In the genomic region with DNA sequence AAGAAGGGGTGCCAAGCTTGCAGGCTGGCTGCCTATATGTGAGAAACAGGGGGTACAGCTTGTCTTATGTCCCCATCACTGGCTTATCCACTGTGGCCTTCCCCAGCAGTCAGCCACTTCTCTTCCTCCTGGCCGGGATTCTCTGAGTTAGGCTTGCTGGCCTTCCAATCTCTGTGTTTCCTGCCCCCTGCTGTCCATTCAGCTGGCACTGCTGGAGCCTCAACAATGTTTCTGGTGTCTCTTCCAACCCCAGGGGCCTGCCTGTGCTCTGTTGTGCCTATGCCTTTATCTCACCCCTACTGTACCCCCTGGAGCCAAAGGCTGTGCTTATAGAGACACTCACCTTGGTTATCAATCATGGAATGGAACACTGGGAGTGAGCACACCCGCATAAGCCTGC, we compare ENCODE assay signal across 9 cellular contexts. TPM values are rescaled to one million over a fixed set of nuclear protein-coding genes. Genes with fewer than 3 reads are reported as not detected.
A peak's percentile ranks its signal among the peaks of the same experiment; 100 is the strongest.
DNase-seq lines count a peak whose midpoint lies in the region; ATAC-seq and TF ChIP-seq lines count a peak whose summit lies in the region.
"Had no signal": no experiment of that assay in that cellular context is flagged by ENCODE, and none has a peak within 500 bp of the region (broad histone marks: within the 10 kb centered on the region; RNA-seq: fewer than 3 reads in every experiment).

No MANE protein-coding gene starts in this region.

- no peaks in the 10 kb centered on the region for H3K9me3 ChIP-seq in HEK293 (ENCODE audit: control insufficient read depth, insufficient read depth, low read depth, low read length)
- no peaks in the 10 kb centered on the region for H3K9me3 ChIP-seq in uterus

- H3K27me3 ChIP-seq in uterus = no peaks in the 10 kb centered on the region

- no peak for ATAC-seq in stimulated activated memory B cell treated with anti-CD40 and anti-IgM and Interleukin-4, amounts not matched to agents 10 μg/mL and 1 μg/mL and 100 μg/mL, for 72 hours

- CTCF ChIA-PET in HEK293 (lab: Yijun Ruan, JAX) = interaction anchor here (0.6 to 3.2 kb wide), 3 partner anchors 11 to 141 kb away, joined by 3 to 16 read pairs (median 3); no protein-coding TSS in a partner anchor

- H3K27ac Mint-ChIP-seq in activated T-helper 2 cell treated with anti-CD3 and anti-CD28 coated beads, Interferon-gamma antibody, Interleukin-2, Interleukin-4, amounts not matched to agents 10 μg/mL and 5 μg/mL and 100 μg/mL, durations not matched to agents 14 hours and 24 hours and 36 hours = no peak overlapping the region
- no peak overlapping the region for H3K27ac Mint-ChIP-seq in stimulated activated memory B cell treated with anti-CD40 and anti-IgM and Interleukin-4, amounts not matched to agents 10 μg/mL and 1 μg/mL and 100 μg/mL, for 72 hours
- H3K27ac Mint-ChIP-seq: stimulated activated naive CD8-positive, alpha-beta T cell treated with anti-CD3 and anti-CD28 coated beads, Interleukin-15, Interleukin-2, amounts not matched to agents 100 ng/mL and 50 ng/mL, for 24 hours had no signal

- no peaks in the 10 kb centered on the region for H3K4me1 Mint-ChIP-seq in activated T-helper 2 cell treated with anti-CD3 and anti-CD28 coated beads, Interferon-gamma antibody, Interleukin-2, Interleukin-4, amounts not matched to agents 10 μg/mL and 5 μg/mL and 100 μg/mL, durations not matched to agents 14 hours and 24 hours and 36 hours (ENCODE audit: low read depth)
- H3K4me1 Mint-ChIP-seq in stimulated activated memory B cell treated with anti-CD40 and anti-IgM and Interleukin-4, amounts not matched to agents 10 μg/mL and 1 μg/mL and 100 μg/mL, for 72 hours = no peaks in the 10 kb centered on the region

- POLR2A ChIA-PET in HEK293 (lab: Yijun Ruan, JAX) = no interaction called here

- peaks cover 17% of the 10 kb centered on the region for H3K27me3 Mint-ChIP-seq in activated T-helper 2 cell treated with anti-CD3 and anti-CD28 coated beads, Interferon-gamma antibody, Interleukin-2, Interleukin-4, amounts not matched to agents 10 μg/mL and 5 μg/mL and 100 μg/mL, durations not matched to agents 14 hours and 24 hours and 36 hours (ENCODE audit: low read depth)
- peaks cover 39% of the 10 kb centered on the region for H3K27me3 Mint-ChIP-seq in stimulated activated memory B cell treated with anti-CD40 and anti-IgM and Interleukin-4, amounts not matched to agents 10 μg/mL and 1 μg/mL and 100 μg/mL, for 72 hours

- H3K9me3 Mint-ChIP-seq in activated T-helper 2 cell treated with anti-CD3 and anti-CD28 coated beads, Interferon-gamma antibody, Interleukin-2, Interleukin-4, amounts not matched to agents 10 μg/mL and 5 μg/mL and 100 μg/mL, durations not matched to agents 14 hours and 24 hours and 36 hours = peaks cover 11% of the 10 kb centered on the region
- peaks cover 15% of the 10 kb centered on the region for H3K9me3 Mint-ChIP-seq in stimulated activated memory B cell treated with anti-CD40 and anti-IgM and Interleukin-4, amounts not matched to agents 10 μg/mL and 1 μg/mL and 100 μg/mL, for 72 hours

- no peak for TF ChIP-seq CTCF in HEK293 (tag by site-specific recombination; IDR thresholded peaks at IDR 0.05)
- TF ChIP-seq CTCF in uterus (IDR thresholded peaks at IDR 0.05) = peak in 3 of 4 experiments; percentile 26 to 41 (median 33)
- TF ChIP-seq CTCF in GM20000 (IDR thresholded peaks at IDR 0.05; ENCODE audit: extremely low read depth, missing control alignments) = no peak

- H3K4me3 ChIP-seq in HEK293 (ENCODE audit: low read depth, low read length) = no peak overlapping the region
- H3K4me3 ChIP-seq in uterus = no peak overlapping the region

- H3K27ac ChIP-seq in HEK293 (ENCODE audit: extremely low read depth, low read depth, low read length) (no peak overlapping the region), uterus (no peak overlapping the region)

- no peak for TF ChIP-seq POLR2A in uterus (IDR thresholded peaks at IDR 0.05)

- H3K4me1 ChIP-seq in HEK293 (ENCODE audit: control insufficient read depth, insufficient read depth, low read length) (no peaks in the 10 kb centered on the region), uterus (no peaks in the 10 kb centered on the region)

- intact Hi-C loops in uterus (cut with DNase I; ENCODE audit: low total_unique reads) = no loop called here
- intact Hi-C loops in activated T-helper 2 cell treated with anti-CD3 and anti-CD28 coated beads, Interferon-gamma antibody, Interleukin-2, Interleukin-4, amounts not matched to agents 10 μg/mL and 5 μg/mL and 100 μg/mL, durations not matched to agents 14 hours and 24 hours and 36 hours (cut with micrococcal nuclease) = no loop called here

- H3K36me3 Mint-ChIP-seq in activated T-helper 2 cell treated with anti-CD3 and anti-CD28 coated beads, Interferon-gamma antibody, Interleukin-2, Interleukin-4, amounts not matched to agents 10 μg/mL and 5 μg/mL and 100 μg/mL, durations not matched to agents 14 hours and 24 hours and 36 hours (ENCODE audit: low read depth) = no peaks in the 10 kb centered on the region
- H3K36me3 Mint-ChIP-seq in stimulated activated memory B cell treated with anti-CD40 and anti-IgM and Interleukin-4, amounts not matched to agents 10 μg/mL and 1 μg/mL and 100 μg/mL, for 72 hours = no peaks in the 10 kb centered on the region

- DNase-seq in Ammon's horn (ENCODE audit: low spot score) (peak; percentile 84), amniotic epithelial cell (ENCODE audit: low read depth) (peak; percentile 58), iPS-NIHi7 (ENCODE audit: extremely low spot score) (peak; percentile 81), uterus (peak; percentile 39 to 44), GM20000 (ENCODE audit: low spot score) (no peak)
- DNase-seq in activated T-helper 2 cell treated with anti-CD3 and anti-CD28 coated beads, Interferon-gamma antibody, Interleukin-2, Interleukin-4, amounts not matched to agents 10 μg/mL and 5 μg/mL and 100 μg/mL, durations not matched to agents 14 hours and 24 hours and 36 hours (ENCODE audit: low spot score) = no peak

- no peak overlapping the region for H3K4me3 Mint-ChIP-seq in activated T-helper 2 cell treated with anti-CD3 and anti-CD28 coated beads, Interferon-gamma antibody, Interleukin-2, Interleukin-4, amounts not matched to agents 10 μg/mL and 5 μg/mL and 100 μg/mL, durations not matched to agents 14 hours and 24 hours and 36 hours (ENCODE audit: low read depth)
- no peak overlapping the region for H3K4me3 Mint-ChIP-seq in stimulated activated memory B cell treated with anti-CD40 and anti-IgM and Interleukin-4, amounts not matched to agents 10 μg/mL and 1 μg/mL and 100 μg/mL, for 72 hours
- H3K4me3 Mint-ChIP-seq: stimulated activated naive CD8-positive, alpha-beta T cell treated with anti-CD3 and anti-CD28 coated beads, Interleukin-15, Interleukin-2, amounts not matched to agents 100 ng/mL and 50 ng/mL, for 24 hours had no signal

- H3K36me3 ChIP-seq in HEK293 (ENCODE audit: control insufficient read depth in 2 of 2, insufficient read depth in 1 of 2, low read length in 2 of 2) (no peaks in the 10 kb centered on the region), uterus (no peaks in the 10 kb centered on the region)

TF ChIP-seq in HEK293, 187 proteins besides CTCF, POLR2A, EP300 and RAD21:
- TF ChIP-seq ZNF707 (tag by site-specific recombination; IDR thresholded peaks at IDR 0.05) = no peak
- peak; percentile 92 for TF ChIP-seq ZIC2 (tag by site-specific recombination; IDR thresholded peaks at IDR 0.05)
- peak; percentile 58 for TF ChIP-seq GLIS1 (tag by site-specific recombination; IDR thresholded peaks at IDR 0.05)
- TF ChIP-seq, protein P1, sequence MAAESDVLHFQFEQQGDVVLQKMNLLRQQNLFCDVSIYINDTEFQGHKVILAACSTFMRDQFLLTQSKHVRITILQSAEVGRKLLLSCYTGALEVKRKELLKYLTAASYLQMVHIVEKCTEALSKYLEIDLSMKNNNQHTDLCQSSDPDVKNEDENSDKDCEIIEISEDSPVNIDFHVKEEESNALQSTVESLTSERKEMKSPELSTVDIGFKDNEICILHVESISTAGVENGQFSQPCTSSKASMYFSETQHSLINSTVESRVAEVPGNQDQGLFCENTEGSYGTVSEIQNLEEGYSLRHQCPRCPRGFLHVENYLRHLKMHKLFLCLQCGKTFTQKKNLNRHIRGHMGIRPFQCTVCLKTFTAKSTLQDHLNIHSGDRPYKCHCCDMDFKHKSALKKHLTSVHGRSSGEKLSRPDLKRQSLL (tag by site-specific recombination; IDR thresholded peaks at IDR 0.05) = no peak

RNA-seq across cellular contexts. Expression of a gene that starts 36.5 kb away (rescaled TPM):
- total RNA-seq in uterus = 10 to 100 TPM; 17.6 to 64.8 (median 51.7) TPM
- total RNA-seq in activated T-helper 2 cell treated with anti-CD3 and anti-CD28 coated beads, Interferon-gamma antibody, Interleukin-2, Interleukin-4, amounts not matched to agents 10 μg/mL and 5 μg/mL and 100 μg/mL, durations not matched to agents 14 hours and 24 hours and 36 hours = 27.3 and 27.4 TPM in 2 replicates

RNA-seq across cellular contexts. Expression of a gene that starts 36.6 kb away (rescaled TPM):
- total RNA-seq in uterus = 10 to 100 TPM in 3 of 4 donors, 1 to 10 TPM in 1; 5.9 to 25.5 (median 16.5) TPM
- 18.0 and 20.1 TPM in 2 replicates for total RNA-seq in activated T-helper 2 cell treated with anti-CD3 and anti-CD28 coated beads, Interferon-gamma antibody, Interleukin-2, Interleukin-4, amounts not matched to agents 10 μg/mL and 5 μg/mL and 100 μg/mL, durations not matched to agents 14 hours and 24 hours and 36 hours

Comparison
In these comparisons a context has a peak if more than half of its experiments do, and no peak if none do; other contexts are left out.
1. DNase-seq: peak in Ammon's horn (single experiment), amniotic epithelial cell (single experiment), iPS-NIHi7 (single experiment) and uterus (2 of 2); none in activated T-helper 2 cell treated with anti-CD3 and anti-CD28 coated beads, Interferon-gamma antibody, Interleukin-2, Interleukin-4, amounts not matched to agents 10 μg/mL and 5 μg/mL and 100 μg/mL, durations not matched to agents 14 hours and 24 hours and 36 hours (single experiment) and GM20000 (single experiment).
2. CTCF ChIP-seq: peak in uterus (3 of 4); none in HEK293 (single experiment) and GM20000 (single experiment).